Comparison of ENCODE assay signal across 7 cellular contexts in the genomic region with DNA sequence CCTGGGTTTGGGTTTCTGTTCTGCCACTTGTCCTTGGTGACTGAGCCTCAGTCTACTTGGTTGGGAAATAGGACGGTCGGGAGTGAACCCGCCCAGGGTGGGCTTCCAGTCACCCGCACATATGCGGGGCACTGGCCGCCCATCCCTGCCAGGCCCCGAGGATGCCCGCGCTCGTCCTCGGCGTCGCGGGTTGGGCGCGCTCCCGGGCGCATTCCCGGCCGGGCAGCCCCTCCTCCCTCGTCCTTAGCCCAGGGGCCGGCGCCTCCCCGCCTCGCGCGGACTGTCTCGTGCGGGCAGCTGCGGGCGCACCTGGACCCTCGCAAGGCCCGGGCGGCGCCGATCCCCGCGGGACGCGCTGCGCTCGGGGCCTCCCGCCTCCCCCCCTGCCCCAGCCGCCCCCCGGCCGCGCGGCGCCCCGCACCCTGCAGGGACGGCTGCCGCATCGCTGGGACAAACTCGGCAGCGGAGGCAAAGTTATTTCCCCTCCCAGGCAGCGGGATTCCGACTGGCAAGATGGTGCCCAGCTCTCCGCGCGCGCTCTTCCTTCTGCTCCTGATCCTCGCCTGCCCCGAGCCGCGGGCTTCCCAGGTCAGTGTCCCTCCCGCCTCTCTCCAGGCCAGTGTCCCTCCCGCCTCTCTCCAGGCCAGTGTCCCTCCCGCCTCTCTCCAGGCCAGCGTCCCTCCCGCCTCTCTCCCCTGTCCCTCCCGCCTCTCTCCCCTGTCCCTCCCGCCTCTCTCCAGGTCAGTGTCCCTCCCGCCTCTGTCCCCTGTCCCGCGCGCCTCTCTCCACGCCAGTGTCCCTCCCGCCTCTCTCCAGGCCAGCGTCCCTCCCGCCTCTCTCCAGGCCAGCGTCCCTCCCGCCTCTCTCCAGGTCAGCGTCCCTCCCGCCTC. TPM values are rescaled to one million over a fixed set of nuclear protein-coding genes. Genes with fewer than 3 reads are reported as not detected.
DNase-seq lines count a peak whose midpoint lies in the region; ATAC-seq and TF ChIP-seq lines count a peak whose summit lies in the region.

A gene with protein sequence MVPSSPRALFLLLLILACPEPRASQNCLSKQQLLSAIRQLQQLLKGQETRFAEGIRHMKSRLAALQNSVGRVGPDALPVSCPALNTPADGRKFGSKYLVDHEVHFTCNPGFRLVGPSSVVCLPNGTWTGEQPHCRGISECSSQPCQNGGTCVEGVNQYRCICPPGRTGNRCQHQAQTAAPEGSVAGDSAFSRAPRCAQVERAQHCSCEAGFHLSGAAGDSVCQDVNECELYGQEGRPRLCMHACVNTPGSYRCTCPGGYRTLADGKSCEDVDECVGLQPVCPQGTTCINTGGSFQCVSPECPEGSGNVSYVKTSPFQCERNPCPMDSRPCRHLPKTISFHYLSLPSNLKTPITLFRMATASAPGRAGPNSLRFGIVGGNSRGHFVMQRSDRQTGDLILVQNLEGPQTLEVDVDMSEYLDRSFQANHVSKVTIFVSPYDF (plus strand): TSS at position 243 of the 890 bp plus-strand sequence. CDS start 271 bp downstream, at position 514.

- intact Hi-C loops in dorsolateral prefrontal cortex (cut with DNase I) = no loop called here

- H3K9ac ChIP-seq in mucosa of stomach (ENCODE audit: low read length) = peak within 1 kb of the TSS; percentile 47

- no peak for ATAC-seq in GM18498 (IDR thresholded peaks at IDR 0.05; ENCODE audit: unreplicated experiment)
- ATAC-seq in HG03571 (IDR thresholded peaks at IDR 0.05; ENCODE audit: unreplicated experiment) = no peak

- H3K4me1 ChIP-seq in mucosa of stomach (ENCODE audit: control insufficient read depth, insufficient read depth, low read length) = peaks cover 7% of the 10 kb centered on the region

- H3K36me3 ChIP-seq in GM06990 (ENCODE audit: control insufficient read depth, insufficient read depth, low read length) (no peaks in the 10 kb centered on the region), mucosa of stomach (ENCODE audit: control insufficient read depth, insufficient read depth, low read length) (no peaks in the 10 kb centered on the region)

- DNase-seq in GM06990 (ENCODE audit: extremely low read depth, insufficient read length) (no peak), NCI-H69 (lab: John Stamatoyannopoulos, UW) (peak; percentile 49), dorsolateral prefrontal cortex (peak in 3 of 10 donors; percentile 30 to 35 (median 33)), kidney glomerular epithelial cell (lab: John Stamatoyannopoulos, UW) (no peak)

- H3K27me3 ChIP-seq in GM06990 (replicated peaks; ENCODE audit: control insufficient read depth, insufficient read depth, low read length) = no peaks in the 10 kb centered on the region; the same call in 1 of the 2 replicates
- H3K27me3 ChIP-seq in dorsolateral prefrontal cortex = peaks cover 0 to 10% (median 0%) of the 10 kb centered on the region in 45 donors
- H3K27me3 ChIP-seq in mucosa of stomach (ENCODE audit: control insufficient read depth, insufficient read depth, low read length) = peaks cover 28% of the 10 kb centered on the region

- no peak for TF ChIP-seq CTCF in GM06990 (IDR thresholded peaks at IDR 0.05; ENCODE audit: insufficient read depth, low read length, poor library complexity, severe bottlenecking)
- TF ChIP-seq CTCF in dorsolateral prefrontal cortex (IDR thresholded peaks at IDR 0.05 in 54 of 56, conservative IDR thresholded peaks at IDR 0.05 in 2 of 56; ENCODE audit: low read depth in 1 of 56, partially characterized antibody in 56 of 56) = no peak

- no peaks in the 10 kb centered on the region for H3K9me3 ChIP-seq in mucosa of stomach (ENCODE audit: control insufficient read depth, low read length)

- H3K4me3 ChIP-seq in GM06990 (replicated peaks; ENCODE audit: low read depth, low read length) (peak within 1 kb of the TSS; percentile 46), dorsolateral prefrontal cortex (peak within 1 kb of the TSS; percentile 35 to 71 (median 55)), mucosa of stomach (ENCODE audit: low read length) (peak within 1 kb of the TSS; percentile 37)

- peak within 1 kb of the TSS in 12 of 59 donors; percentile 4 to 59 (median 32) for H3K27ac ChIP-seq in dorsolateral prefrontal cortex

RNA-seq across cellular contexts. Expression of the gene that starts here (rescaled TPM):
- 10 to 100 TPM in 96 of 120 experiments, 1 to 10 TPM in 24; 2.2 to 43.2 (median 13.9) TPM for total RNA-seq in dorsolateral prefrontal cortex
